Comparison of ENCODE assay signal across 8 cellular contexts in the genomic region with DNA sequence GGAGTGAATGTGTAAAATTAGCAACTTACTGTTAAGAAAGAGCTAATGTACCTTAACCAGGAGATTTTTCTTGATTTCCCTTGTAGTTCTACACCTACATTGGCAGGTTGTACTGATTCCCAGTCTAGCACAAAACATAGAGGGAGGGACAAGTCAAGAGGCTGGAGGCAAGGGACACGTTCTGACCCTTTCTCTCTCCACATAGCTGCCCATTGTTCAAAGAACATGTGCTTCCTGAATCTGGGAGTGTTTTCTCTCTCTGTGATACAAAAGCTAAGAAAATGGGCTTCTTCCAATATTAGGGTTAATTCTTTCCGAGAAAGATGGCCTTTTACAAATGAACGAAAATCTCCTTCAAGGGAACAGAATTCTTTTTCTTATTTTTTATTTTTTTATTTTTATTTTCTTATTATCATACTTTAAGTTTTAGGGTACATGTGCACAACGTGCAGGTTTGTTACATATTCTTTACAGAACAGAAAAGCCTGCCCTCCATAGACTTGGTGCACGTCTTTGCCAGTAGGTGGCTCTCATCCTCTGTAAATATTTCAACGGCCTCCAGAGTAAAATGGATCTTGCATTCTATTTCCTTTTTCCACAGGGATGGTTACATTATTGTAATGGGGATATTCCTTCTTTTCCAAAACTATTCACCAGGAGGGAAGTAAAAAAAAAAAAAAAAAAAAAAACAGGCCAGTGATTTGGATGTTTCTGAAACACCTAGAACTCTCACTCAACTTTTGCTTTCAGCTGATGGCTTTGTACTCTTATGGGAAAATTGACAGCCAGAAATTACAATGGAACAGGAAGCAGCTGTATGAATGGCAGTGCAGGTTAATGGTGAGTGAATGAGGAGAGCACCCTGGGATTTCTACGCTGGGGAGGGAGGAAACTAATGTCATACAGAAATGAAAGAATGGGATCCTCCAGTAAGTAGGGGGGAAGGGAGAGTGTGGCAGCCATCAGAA. TPM values are rescaled to one million over a fixed set of nuclear protein-coding genes. Genes with fewer than 3 reads are reported as not detected.
A peak's percentile ranks its signal among the peaks of the same experiment; 100 is the strongest.
DNase-seq lines count a peak whose midpoint lies in the region; ATAC-seq, FAIRE-seq and TF ChIP-seq lines count a peak whose summit lies in the region.

No MANE protein-coding gene starts in this region.

- H3K36me3 Mint-ChIP-seq in mesothelial cell of epicardium: peaks cover 7% of the 10 kb centered on the region

- H3K27ac ChIP-seq in RWPE2 (ENCODE audit: poor library complexity, severe bottlenecking): no peak overlapping the region

- TF ChIP-seq CTCF in RWPE2 (IDR thresholded peaks at IDR 0.05; ENCODE audit: poor library complexity, severe bottlenecking): peak; percentile 88
- TF ChIP-seq CTCF in mesothelial cell of epicardium (IDR thresholded peaks at IDR 0.05; ENCODE audit: unreplicated experiment): peak; percentile 60

- peak; percentile 43 for DNase-seq in DMS153 treated with DMSO at 0.1 percent for 48 hours (lab: John Stamatoyannopoulos, UW; ENCODE audit: unreplicated experiment)
- DNase-seq in KBM-7: peak; percentile 69
- DNase-seq in RWPE2 (ENCODE audit: low spot score): no peak
- peak; percentile 14 for DNase-seq in effector CD4-positive, alpha-beta T cell
- no peak for DNase-seq in mesothelial cell of epicardium (ENCODE audit: low spot score in 2 of 2, unreplicated experiment in 2 of 2)
- no peak for DNase-seq in HTR-8/SVneo (ENCODE audit: insufficient read length, low spot score)
- no peak for DNase-seq in ureter (ENCODE audit: low spot score)

- ATAC-seq in GM19438 (IDR thresholded peaks at IDR 0.05; ENCODE audit: low read depth, unreplicated experiment): peak; percentile 75
- peak; percentile 85 for ATAC-seq in RWPE2 (ENCODE audit: low read depth)

- H3K4me3 ChIP-seq in RWPE2 (ENCODE audit: severe bottlenecking): no peak overlapping the region

- peaks cover 6% of the 10 kb centered on the region for H3K27me3 Mint-ChIP-seq in mesothelial cell of epicardium (ENCODE audit: low read depth)

- FAIRE-seq in HTR-8/SVneo (lab: Jason Lieb, UNC): no peak

- H3K4me1 ChIP-seq in RWPE2 (ENCODE audit: insufficient read depth, poor library complexity, severe bottlenecking): no peaks in the 10 kb centered on the region

- H3K4me3 Mint-ChIP-seq in mesothelial cell of epicardium: no peak overlapping the region

- H3K27ac Mint-ChIP-seq in mesothelial cell of epicardium: no peak overlapping the region

- peaks cover 13% of the 10 kb centered on the region for H3K4me1 Mint-ChIP-seq in mesothelial cell of epicardium

- no peaks in the 10 kb centered on the region for H3K9me3 ChIP-seq in RWPE2 (ENCODE audit: severe bottlenecking)

- peaks cover 7% of the 10 kb centered on the region for H3K27me3 ChIP-seq in RWPE2 (ENCODE audit: insufficient read depth, poor library complexity, severe bottlenecking)

- H3K9me3 Mint-ChIP-seq in mesothelial cell of epicardium: no peaks in the 10 kb centered on the region

- no peaks in the 10 kb centered on the region for H3K36me3 ChIP-seq in RWPE2 (ENCODE audit: low read depth)

- in situ Hi-C loops in KBM-7 (cut with MboI; ENCODE audit: low pct_unique_long_range_greater_than_20kb, low sequenced_read_pairs): loop anchor here (25.0 kb wide), 1 partner anchor 469 kb away; no protein-coding TSS in a partner anchor

RNA-seq across cellular contexts. Expression of a gene that starts 13.1 kb away (rescaled TPM):
- total RNA-seq in mesothelial cell of epicardium (not detected in 3 replicates), ureter (not detected)

RNA-seq across cellular contexts. Expression of a gene that starts 17.0 kb away (rescaled TPM):
- 36.7 to 37.5 TPM (median 36.9 TPM) in 3 replicates for total RNA-seq in mesothelial cell of epicardium
- total RNA-seq in ureter: 27.8 TPM

RNA-seq across cellular contexts. Expression of a gene that starts 32.4 kb away (rescaled TPM):
- total RNA-seq in mesothelial cell of epicardium: 0.14 TPM in 1 of 3 replicates, not detected in the others
- total RNA-seq in ureter: not detected

RNA-seq across cellular contexts. Expression of a gene that starts 49.6 kb away (rescaled TPM):
- total RNA-seq in mesothelial cell of epicardium (0.60 to 1.0 TPM (median 0.66 TPM) in 3 replicates), ureter (not detected)

Comparison
In these comparisons a context has a peak if more than half of its experiments do, and no peak if none do; other contexts are left out.
1. DNase-seq: peak in DMS153 treated with DMSO at 0.1 percent for 48 hours (single experiment), KBM-7 (single experiment) and effector CD4-positive, alpha-beta T cell (single experiment); none in RWPE2 (single experiment), mesothelial cell of epicardium (0 of 2), HTR-8/SVneo (single experiment) and ureter (single experiment).